18 cellular contexts compared by ENCODE assay signal in the genomic region with DNA sequence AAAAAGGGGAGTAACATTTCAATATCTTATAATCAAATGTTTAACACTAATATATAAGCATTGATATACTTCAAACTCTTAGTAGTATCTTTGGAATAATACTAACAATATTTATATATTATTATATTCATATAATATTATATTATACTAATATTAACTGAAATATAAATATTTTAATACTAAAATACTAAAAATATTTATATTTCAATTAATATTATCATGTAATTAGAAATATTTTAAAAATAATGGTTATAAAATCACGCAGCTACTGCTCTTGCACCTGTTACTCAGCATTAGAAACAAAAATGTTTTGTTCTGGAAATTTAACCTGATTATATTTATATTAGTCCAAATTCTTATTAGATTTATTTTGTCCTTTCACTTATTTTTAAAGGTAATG. TPM values are rescaled to one million over a fixed set of nuclear protein-coding genes. Genes with fewer than 3 reads are reported as not detected.
DNase-seq lines count a peak whose midpoint lies in the region; FAIRE-seq lines count a peak whose summit lies in the region.
"Had no signal": no experiment of that assay in that cellular context is flagged by ENCODE, and none has a peak within 500 bp of the region (broad histone marks: within the 10 kb centered on the region; RNA-seq: fewer than 3 reads in every experiment).

No MANE protein-coding gene starts in this region.

- H3K27ac ChIP-seq in small intestine (ENCODE audit: low read depth in 1 of 2, low read length in 1 of 2), result no peak overlapping the region
- H3K27ac ChIP-seq: 22Rv1, BLaER1 had no signal

- no peak overlapping the region for H3K4me3 ChIP-seq in small intestine (ENCODE audit: low read depth in 1 of 2, low read length in 2 of 2)
- H3K4me3 ChIP-seq: BLaER1, GM23338 had no signal

- no peaks in the 10 kb centered on the region for H3K27me3 ChIP-seq in small intestine (ENCODE audit: control insufficient read depth in 2 of 2, insufficient read depth in 2 of 2, low read length in 2 of 2)
- H3K27me3 ChIP-seq: BLaER1 had no signal

- H3K9me3 ChIP-seq in small intestine (ENCODE audit: control insufficient read depth, low read depth), result no peaks in the 10 kb centered on the region
- H3K9me3 ChIP-seq: BLaER1 had no signal

- H3K36me3 ChIP-seq in small intestine (ENCODE audit: control insufficient read depth in 2 of 2, insufficient read depth in 2 of 2, low read length in 2 of 2), result no peaks in the 10 kb centered on the region
- H3K36me3 ChIP-seq: BLaER1 had no signal

- 94 to 97% (median 95%) methylated on average over 1 of the region's 1 CpG for WGBS in small intestine, 3 donors

- H3K4me1 ChIP-seq in small intestine (ENCODE audit: control insufficient read depth in 2 of 2, insufficient read depth in 1 of 2, low read depth in 1 of 2, low read length in 1 of 2), result no peaks in the 10 kb centered on the region

- peak; percentile 64 for FAIRE-seq in A204.1 (lab: Jason Lieb, UNC)
- FAIRE-seq in TTC549 (lab: Jason Lieb, UNC), result peak; percentile 69
- peak; percentile 89 for FAIRE-seq in frontal cortex (lab: Jason Lieb, UNC)
- peak; percentile 19 for FAIRE-seq in small intestine (lab: Jason Lieb, UNC)
- FAIRE-seq: H54, HepG2 had no signal

- DNase-seq in frontal cortex (ENCODE audit: low spot score in 2 of 2), result no peak
- no peak for DNase-seq in small intestine
- no peak for DNase-seq in NCI-H1105 (lab: John Stamatoyannopoulos, UW)
- DNase-seq in NCI-H2171 treated with DMSO at 0.1 percent for 48 hours (lab: John Stamatoyannopoulos, UW), result no peak
- no peak for DNase-seq in LoVo (ENCODE audit: low spot score)
- DNase-seq: Calu3; CD4-positive, alpha-beta memory T cell; GDM1; HCEC 1CT; KG1 had no signal

RNA-seq across cellular contexts. Expression of a gene that starts 12.6 kb away (rescaled TPM):
- total RNA-seq in frontal cortex, result 6.9 TPM
- polyA plus RNA-seq in small intestine, result 1 to 10 TPM in 2 of 3 donors, under 1 TPM in 1; 0.45 to 2.4 (median 1.3) TPM
- polyA plus RNA-seq: GM23338, IgD-negative memory B cell had no signal

RNA-seq across cellular contexts. Expression of a gene that starts 50.4 kb away (rescaled TPM):
- total RNA-seq in frontal cortex, result 1.6 TPM
- polyA plus RNA-seq in small intestine, result 10 to 100 TPM in 1 of 3 donors, 1 to 10 TPM in 2; 4.3 to 15.7 (median 6.9) TPM
